ENCODE assay signal across 25 cellular contexts in the genomic region with DNA sequence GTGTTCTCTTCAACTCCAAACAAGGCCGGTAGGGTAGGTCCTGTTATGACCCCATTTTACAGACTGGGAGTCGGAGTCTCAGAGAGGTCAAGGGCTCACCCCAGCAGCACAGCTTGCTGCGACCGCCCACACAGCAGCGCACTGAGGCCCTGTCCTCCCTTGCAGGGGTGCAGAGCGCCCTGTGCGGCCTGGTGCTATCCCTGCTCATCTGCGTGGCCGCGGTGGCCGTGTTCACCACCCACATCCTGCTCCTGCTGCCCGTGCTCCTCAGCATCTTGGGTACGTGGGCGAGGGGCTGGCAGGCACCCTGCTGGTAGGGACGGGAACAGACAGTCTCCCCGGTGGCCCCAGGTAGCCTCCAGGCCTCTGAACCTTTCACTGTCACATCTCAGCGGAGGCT. TPM values are rescaled to one million over a fixed set of nuclear protein-coding genes. Genes with fewer than 3 reads are reported as not detected.
DNase-seq lines count a peak whose midpoint lies in the region; ATAC-seq and TF ChIP-seq lines count a peak whose summit lies in the region.
"Had no signal": no experiment of that assay in that cellular context is flagged by ENCODE, and none has a peak within 500 bp of the region (broad histone marks: within the 10 kb centered on the region; RNA-seq: fewer than 3 reads in every experiment).

No MANE protein-coding gene starts in this region.

- ATAC-seq in left lobe of liver (no peak), GM19397 (IDR thresholded peaks at IDR 0.05; ENCODE audit: unreplicated experiment) (no peak)
- ATAC-seq: GM12878, HCT116 had no signal

- 92 to 94% methylated on average over 10 to 17 of the region's 17 CpGs for WGBS in endodermal cell (ENCODE audit: insufficient coverage in 1 of 2, insufficient read length in 1 of 2), 2 experiments
- 78 to 92% (median 81%) methylated on average over 2 to 17 of the region's 17 CpGs for whole genome bisulfite sequencing in spleen, 5 donors
- WGBS in adrenal gland, 4 donors: 81 to 100% (median 89%) methylated on average over 1 to 17 of the region's 17 CpGs

- no peak for TF ChIP-seq POLR2A in spleen (IDR thresholded peaks at IDR 0.05)
- TF ChIP-seq POLR2A in adrenal gland (IDR thresholded peaks at IDR 0.05): no peak

- H3K4me1 ChIP-seq in endodermal cell (ENCODE audit: control insufficient read depth, insufficient read depth, low read length) (no peaks in the 10 kb centered on the region), spleen (no peaks in the 10 kb centered on the region), adrenal gland (replicated peaks in 1 of 2) (no peaks in the 10 kb centered on the region)
- H3K4me1 ChIP-seq: A549 had no signal

- no peaks in the 10 kb centered on the region for H3K9me3 Mint-ChIP-seq in endodermal cell
- H3K9me3 Mint-ChIP-seq: CD4-positive, alpha-beta T cell had no signal

- TF ChIP-seq CTCF in GM12874 (IDR thresholded peaks at IDR 0.05; ENCODE audit: insufficient read depth, low read depth, low read length) (0 out of 2 replicates have a peak, but pooled peaks have one; percentile 3), LNCaP clone FGC (IDR thresholded peaks at IDR 0.05; ENCODE audit: control insufficient read depth, extremely low read depth, insufficient read depth) (0 out of 2 replicates have a peak, but pooled peaks have one; percentile 3), endodermal cell (conservative IDR thresholded peaks at IDR 0.05) (peak; percentile 39), spleen (IDR thresholded peaks at IDR 0.05 in 8 of 11, conservative IDR thresholded peaks at IDR 0.05 in 3 of 11) (no peak), adrenal gland (IDR thresholded peaks at IDR 0.05) (no peak)

- no peak overlapping the region for H3K27ac Mint-ChIP-seq in endodermal cell
- H3K27ac Mint-ChIP-seq: CD4-positive, alpha-beta T cell had no signal

- H3K27me3 ChIP-seq in endodermal cell (ENCODE audit: control insufficient read depth, insufficient read depth, low read length, poor library complexity, severe bottlenecking): no peaks in the 10 kb centered on the region
- peaks cover 0 to 31% (median 0%) of the 10 kb centered on the region in 7 donors for H3K27me3 ChIP-seq in spleen (replicated peaks in 1 of 7)
- no peaks in the 10 kb centered on the region for H3K27me3 ChIP-seq in adrenal gland

- peaks cover 1% of the 10 kb centered on the region for H3K36me3 Mint-ChIP-seq in endodermal cell (ENCODE audit: low read depth)

- H3K4me3 ChIP-seq in LNCaP clone FGC (ENCODE audit: low read depth, low read length): no peak overlapping the region
- H3K4me3 ChIP-seq in endodermal cell (ENCODE audit: low read length): no peak overlapping the region
- no peak overlapping the region for H3K4me3 ChIP-seq in spleen
- H3K4me3 ChIP-seq in adrenal gland: no peak overlapping the region
- H3K4me3 ChIP-seq: A549, GM12878 had no signal

- H3K4me1 Mint-ChIP-seq in endodermal cell: peaks cover 16% of the 10 kb centered on the region

- H3K27me3 Mint-ChIP-seq in endodermal cell (ENCODE audit: insufficient read depth): no peaks in the 10 kb centered on the region
- H3K27me3 Mint-ChIP-seq: CD4-positive, alpha-beta T cell had no signal

- DNase-seq in LNCaP clone FGC (ENCODE audit: low read depth): no peak
- DNase-seq in endodermal cell: no peak
- DNase-seq in spleen: peak; percentile 38
- DNase-seq in left lobe of liver (ENCODE audit: low spot score): no peak
- no peak for DNase-seq in adrenal gland
- DNase-seq: CD4-positive, alpha-beta T cell; COR-L47; DMS79; GOT3; KBM-7; NCI-H1105 treated with DMSO at 0.1 percent for 48 hours; NCI-H2029 treated with DMSO at 0.1 percent for 48 hours; NCI-H2171; NCI-H345; NCI-H524; NCI-H774; NK-92 treated with Interleukin-12 subunit alpha and Interleukin-12 subunit beta, amount 100 ng/mL, for 24 hours; SIG-M5; SK-N-SH had no signal

- H3K27ac ChIP-seq in endodermal cell (ENCODE audit: low read depth, low read length) (no peak overlapping the region), spleen (no peak overlapping the region), adrenal gland (no peak overlapping the region)
- H3K27ac ChIP-seq: A549, RWPE1 had no signal

- H3K36me3 ChIP-seq in endodermal cell (ENCODE audit: control insufficient read depth, insufficient read depth, low read length) (no peaks in the 10 kb centered on the region), spleen (no peaks in the 10 kb centered on the region), adrenal gland (replicated peaks in 1 of 2) (no peaks in the 10 kb centered on the region)

- no peak overlapping the region for H3K9ac ChIP-seq in endodermal cell (ENCODE audit: extremely low read depth, low read length, poor library complexity, severe bottlenecking)
- H3K9ac ChIP-seq: SK-N-SH had no signal

- H3K9me3 ChIP-seq in endodermal cell (ENCODE audit: control insufficient read depth, low read length): no peaks in the 10 kb centered on the region
- H3K9me3 ChIP-seq in spleen: no peaks in the 10 kb centered on the region
- H3K9me3 ChIP-seq in adrenal gland (replicated peaks in 1 of 3): no peaks in the 10 kb centered on the region
- H3K9me3 ChIP-seq: A549, SK-N-SH had no signal

- H3K4me3 Mint-ChIP-seq in endodermal cell: no peak overlapping the region
- H3K4me3 Mint-ChIP-seq: CD4-positive, alpha-beta T cell had no signal

- intact Hi-C loops in spleen (cut with DNase I; ENCODE audit: low total_unique reads) (no loop called here), adrenal gland (cut with DNase I) (no loop called here)

RNA-seq across cellular contexts. Expression of a gene that starts 55.9 kb away (rescaled TPM):
- total RNA-seq in endodermal cell (10 to 100 TPM in 1 of 2 donors, 1 to 10 TPM in 1; 9.6 to 11.6 TPM), spleen (under 1 TPM; 0.32 to 0.69 (median 0.52) TPM), left lobe of liver (not detected), adrenal gland (1 to 10 TPM in 1 of 8 donors, under 1 TPM in 6, not detected in 1; 0.11 to 2.8 (median 0.41) TPM)
- polyA plus RNA-seq in endodermal cell (2013, experiment 1 of 2): 31.3 TPM
- polyA plus RNA-seq in endodermal cell (2013, experiment 2 of 2): 26.0 TPM
- polyA plus RNA-seq in spleen (under 1 TPM; 0.06 to 0.35 (median 0.26) TPM), adrenal gland (under 1 TPM; 0.04 to 0.64 (median 0.44) TPM)

Comparison
In these comparisons a context has a peak if more than half of its experiments do, and no peak if none do; other contexts are left out.
1. CTCF ChIP-seq: peak in GM12874 (single experiment), LNCaP clone FGC (single experiment) and endodermal cell (single experiment); none in spleen (0 of 11) and adrenal gland (0 of 6).